In the genomic region with DNA sequence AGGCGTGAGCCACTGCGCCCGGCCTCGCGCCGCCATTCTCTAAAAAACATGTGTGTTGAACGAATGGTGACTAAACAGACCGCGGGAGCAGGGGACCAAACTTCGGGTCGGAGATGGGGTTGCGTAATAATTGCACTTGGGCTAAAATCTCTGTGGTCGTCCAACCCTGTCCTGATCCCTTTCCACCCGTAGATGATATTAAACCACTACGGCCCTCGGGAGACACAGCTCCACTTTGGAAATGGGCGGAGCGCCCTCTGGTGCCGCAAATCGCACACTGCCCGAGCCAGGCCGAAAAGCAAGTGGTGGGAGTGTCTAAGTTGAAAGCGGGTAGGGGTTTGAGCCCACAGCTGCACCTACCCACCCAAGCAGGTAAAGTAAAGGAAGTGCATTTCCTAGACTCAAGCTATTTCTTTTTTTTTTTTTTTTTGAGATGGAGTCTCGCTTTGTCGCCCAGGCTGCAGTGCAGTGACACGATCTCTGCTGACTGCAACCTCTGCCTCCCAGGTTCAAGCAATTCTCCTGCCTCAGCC, we compare ENCODE assay signal across 8 cellular contexts. TPM values are rescaled to one million over a fixed set of nuclear protein-coding genes. Genes with fewer than 3 reads are reported as not detected.
DNase-seq lines count a peak whose midpoint lies in the region; ATAC-seq and TF ChIP-seq lines count a peak whose summit lies in the region.

No MANE protein-coding gene starts in this region.

- BruUV-seq in Caco-2 (replicated peaks; lab: Mats Ljungman, UMichigan) = no TSS peak

- no peaks in the 10 kb centered on the region for H3K9me3 Mint-ChIP-seq in Caco-2 (ENCODE audit: unreplicated experiment)
- no peaks in the 10 kb centered on the region for H3K9me3 Mint-ChIP-seq in glutamatergic neuron (ENCODE audit: unreplicated experiment)
- no peaks in the 10 kb centered on the region for H3K9me3 Mint-ChIP-seq in progenitor cell of endocrine pancreas (ENCODE audit: low read depth)

- no peaks in the 10 kb centered on the region for H4K20me1 ChIP-seq in Karpas-422 (ENCODE audit: insufficient read depth, low read depth, low read length)
- peaks cover 98% of the 10 kb centered on the region for H4K20me1 ChIP-seq in SK-N-SH (ENCODE audit: insufficient read depth)

- ATAC-seq in upper lobe of left lung (ENCODE audit: low FRiP score in 2 of 2) (peak; percentile 76 to 92), HG03342 (IDR thresholded peaks at IDR 0.05; ENCODE audit: unreplicated experiment) (no peak)

- H3K27ac ChIP-seq in Karpas-422 (ENCODE audit: low read length) (no peak overlapping the region), SK-N-SH (ENCODE audit: low read depth in 2 of 2, low read length in 1 of 2) (no peak overlapping the region; a peak in 1 of 4 replicates), upper lobe of left lung (peak overlapping the region in 3 of 4 donors; percentile 84 to 90 (median 88))

- TF ChIP-seq POLR2A in upper lobe of left lung (IDR thresholded peaks at IDR 0.05) = no peak

- H3K36me3 ChIP-seq in Caco-2 (ENCODE audit: control insufficient read depth, insufficient read depth, low read length) (no peaks in the 10 kb centered on the region), Karpas-422 (ENCODE audit: insufficient read depth, low read length) (no peaks in the 10 kb centered on the region), SK-N-SH (replicated peaks in 1 of 2; ENCODE audit: control insufficient read depth in 1 of 2, insufficient read depth in 2 of 2, low read length in 1 of 2) (peaks cover 16 to 43% of the 10 kb centered on the region in 2 experiments), upper lobe of left lung (peaks cover 9 to 35% (median 21%) of the 10 kb centered on the region in 4 donors)

- H3K4me3 Mint-ChIP-seq in Caco-2 (ENCODE audit: unreplicated experiment) (no peak overlapping the region), glutamatergic neuron (ENCODE audit: unreplicated experiment) (no peak overlapping the region), progenitor cell of endocrine pancreas (ENCODE audit: low read depth) (no peak overlapping the region)

- peaks cover 69% of the 10 kb centered on the region for H3K36me3 Mint-ChIP-seq in Caco-2 (ENCODE audit: insufficient read depth, unreplicated experiment)
- no peaks in the 10 kb centered on the region for H3K36me3 Mint-ChIP-seq in glutamatergic neuron (ENCODE audit: unreplicated experiment)
- no peaks in the 10 kb centered on the region for H3K36me3 Mint-ChIP-seq in progenitor cell of endocrine pancreas (ENCODE audit: insufficient read depth)

- H3K4me1 ChIP-seq in Caco-2 (peaks cover 19% of the 10 kb centered on the region), Karpas-422 (ENCODE audit: low read length) (peaks cover 3% of the 10 kb centered on the region; the same call in 1 of the 2 replicates), SK-N-SH (ENCODE audit: control insufficient read depth in 1 of 2, insufficient read depth in 2 of 2, low read depth in 1 of 2, low read length in 1 of 2) (peaks cover 18 to 35% of the 10 kb centered on the region in 2 experiments; a peak in 3 of 4 replicates), upper lobe of left lung (peaks cover 74 to 92% (median 77%) of the 10 kb centered on the region in 4 donors)

- H3K27me3 Mint-ChIP-seq in Caco-2 (ENCODE audit: insufficient read depth, unreplicated experiment) (no peaks in the 10 kb centered on the region), glutamatergic neuron (ENCODE audit: unreplicated experiment) (peaks cover 5% of the 10 kb centered on the region), progenitor cell of endocrine pancreas (peaks cover 18% of the 10 kb centered on the region)

- 68% methylated on average over 21 of the region's 26 CpGs for WGBS in SK-N-SH (ENCODE audit: low lambda C conversion rate)
- WGBS in upper lobe of left lung, 2 donors = 37 to 40% methylated on average over 24 to 26 of the region's 26 CpGs

- POLR2A ChIA-PET in Caco-2 (lab: Charles Lee) (interaction anchor here (0.6 to 1.3 kb wide), 3 partner anchors 17 to 475 kb away, joined by 3 to 5 read pairs (median 4); partner anchors contain the start of genes CAVIN1, ODAD4 and STAT3), SK-N-SH (lab: Yijun Ruan, JAX) (interaction anchor here (0.8 to 1.1 kb wide), 2 partner anchors 83 to 131 kb away, joined by 3 to 5 read pairs; partner anchors contain the start of gene STAT5B)

- no peak overlapping the region for H2AFZ ChIP-seq in Karpas-422 (ENCODE audit: low read length)
- H2AFZ ChIP-seq in SK-N-SH (ENCODE audit: low read depth) = no peak overlapping the region

- no peaks in the 10 kb centered on the region for H3K27me3 ChIP-seq in Caco-2 (replicated peaks; ENCODE audit: control insufficient read depth, insufficient read depth, low read length)
- no peaks in the 10 kb centered on the region for H3K27me3 ChIP-seq in Karpas-422 (ENCODE audit: low read length)
- no peaks in the 10 kb centered on the region for H3K27me3 ChIP-seq in SK-N-SH (ENCODE audit: insufficient read depth)
- H3K27me3 ChIP-seq in upper lobe of left lung = no peaks in the 10 kb centered on the region

- H3K4me2 ChIP-seq in Karpas-422 (ENCODE audit: low read depth, low read length, poor library complexity, severe bottlenecking) = no peak overlapping the region
- H3K4me2 ChIP-seq in SK-N-SH = no peak overlapping the region

- H3K4me1 Mint-ChIP-seq in Caco-2 (ENCODE audit: low read depth, unreplicated experiment) (peaks cover 41% of the 10 kb centered on the region), glutamatergic neuron (ENCODE audit: low read depth, unreplicated experiment) (peaks cover 7% of the 10 kb centered on the region), progenitor cell of endocrine pancreas (ENCODE audit: low read depth) (peaks cover 7% of the 10 kb centered on the region)

- H3K9me3 ChIP-seq in Caco-2 (no peaks in the 10 kb centered on the region), Karpas-422 (ENCODE audit: low read length) (no peaks in the 10 kb centered on the region), SK-N-SH (no peaks in the 10 kb centered on the region), upper lobe of left lung (no peaks in the 10 kb centered on the region)

- TF ChIP-seq EP300 in SK-N-SH (IDR thresholded peaks at IDR 0.05; ENCODE audit: borderline replicate concordance in 1 of 2, low read depth in 1 of 2, low read length in 1 of 2) (no peak), upper lobe of left lung (IDR thresholded peaks at IDR 0.05) (no peak)

- H3K9ac ChIP-seq in Karpas-422 (ENCODE audit: low read length) (no peak overlapping the region), SK-N-SH (no peak overlapping the region)

- H3F3A ChIP-seq in SK-N-SH (replicated peaks; ENCODE audit: insufficient read depth) = peaks cover 47% of the 10 kb centered on the region

- H3K9me2 ChIP-seq in Karpas-422 (replicated peaks; ENCODE audit: insufficient read depth, low read length) (no peaks in the 10 kb centered on the region), SK-N-SH (no peaks in the 10 kb centered on the region)

- H3K27ac Mint-ChIP-seq in Caco-2 (ENCODE audit: unreplicated experiment) (no peak overlapping the region), glutamatergic neuron (ENCODE audit: unreplicated experiment) (no peak overlapping the region), progenitor cell of endocrine pancreas (no peak overlapping the region)

- intact Hi-C loops in Caco-2 (cut with micrococcal nuclease; ENCODE audit: unreplicated experiment) = loop anchor here (1.0 to 2.0 kb wide), 2 partner anchors 83 to 285 kb away; partner anchors contain the start of gene KAT2A

- H3K79me2 ChIP-seq in Karpas-422 (ENCODE audit: low read length) (no peaks in the 10 kb centered on the region), SK-N-SH (ENCODE audit: insufficient read depth) (peaks cover 98% of the 10 kb centered on the region)

- CTCF ChIA-PET in Caco-2 (lab: Charles Lee) (interaction anchor here (0.7 to 2.2 kb wide), 13 partner anchors 17 to 335 kb away, joined by 3 to 19 read pairs (median 5); partner anchors contain the start of gene STAT3), SK-N-SH (lab: Yijun Ruan, JAX) (interaction anchor here (0.5 to 26.0 kb wide), 53 partner anchors 9 to 527 kb away, joined by 3 to 683 read pairs (median 5); partner anchors contain the start of genes CAVIN1, KCNH4 and STAT3)

- TF ChIP-seq CTCF in Caco-2 (IDR thresholded peaks at IDR 0.05; ENCODE audit: insufficient read depth in 1 of 2, low read depth in 1 of 2, low read length in 1 of 2, severe bottlenecking in 1 of 2, unreplicated experiment in 1 of 2) (peak; percentile 86 to 93), SK-N-SH (IDR thresholded peaks at IDR 0.05) (peak; percentile 79), glutamatergic neuron (IDR thresholded peaks at IDR 0.05; ENCODE audit: partially characterized antibody, unreplicated experiment) (peak; percentile 77), progenitor cell of endocrine pancreas (IDR thresholded peaks at IDR 0.05; ENCODE audit: unreplicated experiment) (peak; percentile 81), upper lobe of left lung (IDR thresholded peaks at IDR 0.05) (peak; percentile 79 to 92 (median 90))

- peak; percentile 92 for TF ChIP-seq RAD21 in SK-N-SH (IDR thresholded peaks at IDR 0.05; ENCODE audit: low read length)

- DNase-seq in Caco-2 = peak; percentile 79 to 88
- DNase-seq in Karpas-422 = peak; percentile 93
- peak; percentile 89 for DNase-seq in SK-N-SH
- peak; percentile 85 for DNase-seq in activated naive CD4-positive, alpha-beta T cell treated with Interleukin-2 at 50 U/mL for 16 hours
- peak; percentile 90 for DNase-seq in glutamatergic neuron
- DNase-seq in progenitor cell of endocrine pancreas (ENCODE audit: low spot score, unreplicated experiment) = peak; percentile 74
- DNase-seq in upper lobe of left lung = peak; percentile 87 to 96

- no peak overlapping the region for H3K4me3 ChIP-seq in Caco-2 (ENCODE audit: low read depth, low read length)
- H3K4me3 ChIP-seq in Karpas-422 (ENCODE audit: low read length) = no peak overlapping the region
- H3K4me3 ChIP-seq in SK-N-SH (ENCODE audit: low read depth in 2 of 2, low read length in 1 of 2) = peak overlapping the region in 1 of 2 experiments; percentile 18; a peak in 1 of 4 replicates
- peak overlapping the region in 1 of 4 donors; percentile 20 for H3K4me3 ChIP-seq in upper lobe of left lung

RNA-seq across cellular contexts. Expression of gene CAVIN1, which starts 17.0 kb away (rescaled TPM):
- total RNA-seq in Caco-2 (2022) (143 and 173 TPM in 2 replicates), glutamatergic neuron (ENCODE audit: unreplicated experiment) (0.32 TPM), progenitor cell of endocrine pancreas (1.1 and 1.8 TPM in 2 replicates), upper lobe of left lung (100 to 1,000 TPM in 5 of 6 donors, 10 to 100 TPM in 1; 89.1 to 406 (median 307) TPM)
- total RNA-seq in Karpas-422 (2014; rRNA removed; shearing (Covaris generic); ENCODE audit: low replicate concordance) = not detected in 2 replicates
- 264 and 290 TPM in 2 replicates for polyA plus RNA-seq in SK-N-SH (2012; rRNA removed)
- polyA plus RNA-seq in SK-N-SH (2012; cell fraction: cytosol; rRNA removed) = 172 and 212 TPM in 2 replicates
- 169 and 174 TPM in 2 replicates for polyA plus RNA-seq in SK-N-SH (2012; cell fraction: nucleus; rRNA removed)

RNA-seq across cellular contexts. Expression of gene STAT3, which starts 17.8 kb away (rescaled TPM):
- total RNA-seq in Caco-2 (2022) (72.1 and 73.7 TPM in 2 replicates), glutamatergic neuron (ENCODE audit: unreplicated experiment) (68.0 TPM), progenitor cell of endocrine pancreas (41.2 and 42.2 TPM in 2 replicates), upper lobe of left lung (100 to 1,000 TPM; 228 to 335 (median 264) TPM)
- total RNA-seq in Karpas-422 (2014; rRNA removed; shearing (Covaris generic); ENCODE audit: low replicate concordance) = 16.3 and 24.4 TPM in 2 replicates
- polyA plus RNA-seq in SK-N-SH (2012; rRNA removed) = 35.7 and 38.7 TPM in 2 replicates
- polyA plus RNA-seq in SK-N-SH (2012; cell fraction: cytosol; rRNA removed) = 25.5 and 29.1 TPM in 2 replicates
- 90.7 and 99.3 TPM in 2 replicates for polyA plus RNA-seq in SK-N-SH (2012; cell fraction: nucleus; rRNA removed)

RNA-seq across cellular contexts. Expression of gene ATP6V0A1, which starts 52.6 kb away (rescaled TPM):
- 82.8 and 103 TPM in 2 replicates for total RNA-seq in Caco-2 (2022)
- total RNA-seq in Karpas-422 (2014; rRNA removed; shearing (Covaris generic); ENCODE audit: low replicate concordance) = 53.1 and 59.9 TPM in 2 replicates
- polyA plus RNA-seq in SK-N-SH (2012; rRNA removed) = 31.7 and 37.1 TPM in 2 replicates
- polyA plus RNA-seq in SK-N-SH (2012; cell fraction: cytosol; rRNA removed) = 19.4 and 24.0 TPM in 2 replicates
- polyA plus RNA-seq in SK-N-SH (2012; cell fraction: nucleus; rRNA removed) = 161 and 199 TPM in 2 replicates
- 253 TPM for total RNA-seq in glutamatergic neuron (ENCODE audit: unreplicated experiment)
- 86.3 and 90.5 TPM in 2 replicates for total RNA-seq in progenitor cell of endocrine pancreas
- total RNA-seq in upper lobe of left lung = 100 to 1,000 TPM in 3 of 6 donors, 10 to 100 TPM in 3; 68.3 to 212 (median 118) TPM

Comparison
In these comparisons a context has a peak if more than half of its experiments do, and no peak if none do; other contexts are left out.
1. H3K27ac ChIP-seq: peak in upper lobe of left lung (3 of 4); none in Karpas-422 (single experiment) and SK-N-SH (0 of 2).
2. RNA of gene CAVIN1, which starts 17.0 kb away (total RNA-seq): 89.1 to 406 TPM in upper lobe of left lung and 143 to 173 TPM in Caco-2; 1.1 to 1.8 TPM in progenitor cell of endocrine pancreas, 0.32 TPM in glutamatergic neuron (single experiment) and not detected in Karpas-422; every median in the first group is over 10 times any median in the second.
3. Peak in every context shown above with its lines, with median percentiles within 50 percentile points of each other: DNase-seq and CTCF ChIP-seq.